1 cellular context compared by ENCODE assay signal in genomic region chr3:13579089-13579488, GRCh38.
TF ChIP-seq lines count a peak whose summit lies in the region.

No MANE protein-coding gene starts in this region.

TF ChIP-seq in GM12878, 131 proteins besides CTCF, POLR2A, EP300 and RAD21:
- TF ChIP-seq NKRF (conservative IDR thresholded peaks at IDR 0.05): no peak
- TF ChIP-seq ATF7 (IDR thresholded peaks at IDR 0.05; ENCODE audit: low read depth): 0 out of 2 replicates have a peak, but pooled peaks have one; percentile 21
